10 cellular contexts compared by ENCODE assay signal in genomic region chr7:47783456-47784240, GRCh38.
DNase-seq lines count a peak whose midpoint lies in the region; ATAC-seq and TF ChIP-seq lines count a peak whose summit lies in the region.
"Had no signal": no experiment of that assay in that cellular context is flagged by ENCODE, and none has a peak within 500 bp of the region (broad histone marks: within the 10 kb centered on the region; RNA-seq: fewer than 3 reads in every experiment).

No MANE protein-coding gene starts in this region.

- POLR2A ChIA-PET in A673 (lab: Charles Lee; ENCODE audit: low non-redundant PET) = no interaction called here

- H3K36me3 ChIP-seq in A673 (ENCODE audit: insufficient read depth, low read length, poor library complexity, severe bottlenecking) (no peaks in the 10 kb centered on the region), muscle layer of colon (ENCODE audit: insufficient read depth, low read length) (no peaks in the 10 kb centered on the region)

- CTCF ChIA-PET in A673 (lab: Charles Lee) = no interaction called here

- peaks cover 9% of the 10 kb centered on the region for H3K4me1 ChIP-seq in A673 (ENCODE audit: insufficient read depth, low read length, poor library complexity, severe bottlenecking)
- peaks cover 52% of the 10 kb centered on the region for H3K4me1 ChIP-seq in muscle layer of colon (ENCODE audit: insufficient read depth, low read length)

- ATAC-seq in HG03571 (IDR thresholded peaks at IDR 0.05; ENCODE audit: unreplicated experiment) = no peak
- ATAC-seq in GM18517 (IDR thresholded peaks at IDR 0.05; ENCODE audit: unreplicated experiment) = no peak

- H3K27me3 ChIP-seq in A673 (replicated peaks; ENCODE audit: insufficient read depth, low read depth, low read length, poor library complexity) = no peaks in the 10 kb centered on the region
- H3K27me3 ChIP-seq in muscle layer of colon (ENCODE audit: control insufficient read depth in 1 of 2, insufficient read depth in 2 of 2, low read length in 2 of 2) = no peaks in the 10 kb centered on the region

- intact Hi-C loops in A673 (cut with micrococcal nuclease; ENCODE audit: unreplicated experiment) = no loop called here

- H3K9me3 ChIP-seq in A673 (ENCODE audit: low read depth, low read length, poor library complexity, severe bottlenecking) (no peaks in the 10 kb centered on the region), muscle layer of colon (ENCODE audit: low read length) (no peaks in the 10 kb centered on the region)

- DNase-seq in A673 (ENCODE audit: low spot score) = peak; percentile 66
- DNase-seq in NCI-H226 = peak; percentile 84
- DNase-seq in epithelial cell of prostate (ENCODE audit: low read depth, low spot score) = peak; percentile 68
- no peak for DNase-seq in stimulated activated CD4-positive, alpha-beta T cell treated with anti-CD3 and anti-CD28 coated beads, Interleukin-4, amount 100 ng/mL, for 1 hour
- no peak for DNase-seq in central memory CD4-positive, alpha-beta T cell
- DNase-seq: activated CD4-positive, alpha-beta T cell treated with anti-CD3 and anti-CD28 coated beads, Interleukin-2, amount 50 U/mL, for 48 hours; hippocampal formation had no signal

- no TSS peak for BruUV-seq in A673 (replicated peaks; lab: Mats Ljungman, UMichigan)

- no peak for TF ChIP-seq CTCF in A673 (conservative IDR thresholded peaks at IDR 0.05; ENCODE audit: low read depth, low read length)

- H3K9ac ChIP-seq in muscle layer of colon (ENCODE audit: low read length) = no peak overlapping the region

- H3K27ac ChIP-seq in A673 (ENCODE audit: low read depth, low read length, poor library complexity, severe bottlenecking) (no peak overlapping the region), epithelial cell of prostate (peak overlapping the region; percentile 84), muscle layer of colon (ENCODE audit: low read depth, low read length) (peak overlapping the region; percentile 67)

- no peak overlapping the region for H3K4me3 ChIP-seq in A673 (ENCODE audit: low read depth, low read length, poor library complexity, severe bottlenecking)
- H3K4me3 ChIP-seq in muscle layer of colon (ENCODE audit: low read depth in 1 of 2, low read length in 2 of 2) = no peak overlapping the region

Comparison
In these comparisons a context has a peak if more than half of its experiments do, and no peak if none do; other contexts are left out.
1. DNase-seq: peak in A673 (single experiment), NCI-H226 (single experiment) and epithelial cell of prostate (single experiment); none in stimulated activated CD4-positive, alpha-beta T cell treated with anti-CD3 and anti-CD28 coated beads, Interleukin-4, amount 100 ng/mL, for 1 hour (single experiment) and central memory CD4-positive, alpha-beta T cell (single experiment).